10 cellular contexts compared by ENCODE assay signal in the genomic region with DNA sequence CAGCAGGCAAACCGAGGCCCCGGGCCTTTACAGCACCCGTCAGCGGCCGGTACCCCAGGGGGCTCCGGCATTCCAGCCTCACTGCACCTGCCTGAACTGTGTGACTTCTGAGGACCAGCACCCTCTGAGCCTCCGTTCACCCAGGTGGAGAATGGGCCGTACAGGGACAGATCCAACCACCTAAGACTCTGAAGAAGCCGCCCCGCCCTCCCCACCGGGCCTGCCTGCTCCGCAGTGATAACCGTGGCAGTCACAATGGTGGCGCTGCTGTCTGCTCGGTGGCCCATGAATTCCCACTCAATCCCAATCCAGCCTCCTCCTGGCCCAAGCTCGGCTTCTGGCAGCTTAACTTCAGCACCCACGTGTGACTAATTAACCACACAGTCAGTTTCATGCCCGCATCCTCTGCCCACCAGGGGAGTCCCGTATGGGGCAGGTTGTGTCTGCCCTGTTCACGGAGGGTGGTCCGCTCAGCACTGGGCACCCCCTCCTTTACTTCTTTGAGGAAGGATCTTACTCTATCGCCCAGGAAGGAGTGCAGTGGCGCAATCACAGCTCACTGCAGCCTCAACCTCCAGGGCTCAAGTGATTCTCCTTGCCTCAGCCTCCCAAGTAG. TPM values are rescaled to one million over a fixed set of nuclear protein-coding genes. Genes with fewer than 3 reads are reported as not detected.
A peak's percentile ranks its signal among the peaks of the same experiment; 100 is the strongest.
DNase-seq lines count a peak whose midpoint lies in the region; ATAC-seq and TF ChIP-seq lines count a peak whose summit lies in the region.
"Had no signal": no experiment of that assay in that cellular context is flagged by ENCODE, and none has a peak within 500 bp of the region (broad histone marks: within the 10 kb centered on the region; RNA-seq: fewer than 3 reads in every experiment).

No MANE protein-coding gene starts in this region.

- H3K27ac Mint-ChIP-seq in CD14-positive monocyte, result peak overlapping the region in 3 of 7 donors; percentile 6 to 46 (median 30)

- H3K4me3 ChIP-seq in heart right ventricle, result no peak overlapping the region
- H3K4me3 ChIP-seq in KMS-11 (IDR thresholded peaks at IDR 0.05; ENCODE audit: insufficient read depth, low read depth, low read length), result no peak overlapping the region
- H3K4me3 ChIP-seq: lung had no signal

- TF ChIP-seq CTCF in heart right ventricle (IDR thresholded peaks at IDR 0.05), result no peak
- TF ChIP-seq CTCF in KMS-11 (conservative IDR thresholded peaks at IDR 0.05; ENCODE audit: low read depth, low read length), result no peak
- TF ChIP-seq CTCF in CD14-positive monocyte (IDR thresholded peaks at IDR 0.05), result no peak

- peaks cover 28% of the 10 kb centered on the region for H3K79me2 ChIP-seq in KMS-11 (ENCODE audit: insufficient read depth, low read depth)

- no peak for ATAC-seq in left ventricle myocardium superior
- ATAC-seq in heart right ventricle, result no peak
- no peak for ATAC-seq in activated CD4-positive, CD25-positive, alpha-beta regulatory T cell treated with anti-CD3 and anti-CD28 coated beads, Interleukin-2, amount 50 U/mL, for 24 hours
- ATAC-seq: HepG2 had no signal

- H3K36me3 Mint-ChIP-seq in CD14-positive monocyte, result peaks cover 21 to 43% of the 10 kb centered on the region in 2 donors

- H3K9me3 Mint-ChIP-seq in CD14-positive monocyte, result peaks cover 0 to 3% (median 0%) of the 10 kb centered on the region in 7 donors

- intact Hi-C loops in left ventricle myocardium superior (cut with micrococcal nuclease), result no loop called here
- intact Hi-C loops in heart right ventricle (cut with DNase I), result loop anchor here in 2 of 10 donors (5.0 kb wide), 2 partner anchors 37 to 42 kb away; a partner anchor contains a TSS
- intact Hi-C loops in CD14-positive monocyte (cut with micrococcal nuclease), result no loop called here

- peak; percentile 33 for TF ChIP-seq POLR2A in erythroblast (IDR thresholded peaks at IDR 0.05; ENCODE audit: low read length)

- H3K27ac ChIP-seq in heart right ventricle, result no peak overlapping the region
- H3K27ac ChIP-seq in KMS-11, result no peak overlapping the region; the same call in 1 of the 2 replicates

- H2AFZ ChIP-seq in KMS-11 (ENCODE audit: low read depth), result no peak overlapping the region

- 89 to 90% methylated on average over 23 of the region's 23 CpGs for WGBS in heart right ventricle, 2 donors

- DNase-seq in left ventricle myocardium superior, result peak; percentile 22
- DNase-seq in heart right ventricle, result no peak
- peak in 1 of 2 experiments; percentile 56 for DNase-seq in erythroblast (lab: John Stamatoyannopoulos, UW)
- DNase-seq in CD14-positive monocyte (ENCODE audit: low spot score), result no peak
- no peak for DNase-seq in H4 (ENCODE audit: low spot score)
- no peak for DNase-seq in EL

- H3K4me1 ChIP-seq in heart right ventricle (peaks cover 0 to 25% (median 16%) of the 10 kb centered on the region in 9 donors), KMS-11 (ENCODE audit: low read depth, poor library complexity, severe bottlenecking) (peaks cover 27% of the 10 kb centered on the region)

- peak overlapping the region; percentile 39; the same call in 1 of the 2 replicates for H3K4me2 ChIP-seq in KMS-11

- peaks cover 13% of the 10 kb centered on the region for H3K4me1 Mint-ChIP-seq in CD14-positive monocyte

- H3K9ac ChIP-seq in KMS-11, result no peak overlapping the region

- H3K27me3 ChIP-seq in heart right ventricle (no peaks in the 10 kb centered on the region), KMS-11 (ENCODE audit: insufficient read depth, low read depth) (no peaks in the 10 kb centered on the region)

- peaks cover 0 to 56% (median 4%) of the 10 kb centered on the region in 9 donors for H3K36me3 ChIP-seq in heart right ventricle
- no peaks in the 10 kb centered on the region for H3K36me3 ChIP-seq in KMS-11 (ENCODE audit: insufficient read depth)

- H3K4me3 Mint-ChIP-seq in CD14-positive monocyte, result no peak overlapping the region

- H3K27me3 Mint-ChIP-seq in CD14-positive monocyte (ENCODE audit: low read depth in 3 of 3), result peaks cover 5 to 12% (median 10%) of the 10 kb centered on the region in 3 donors

- no peaks in the 10 kb centered on the region for H3K9me3 ChIP-seq in heart right ventricle

- 0 out of 2 replicates have a peak, but pooled peaks cover 5% of the 10 kb centered on the region for H4K20me1 ChIP-seq in KMS-11 (ENCODE audit: insufficient read depth)

RNA-seq across cellular contexts. Expression of a gene that starts 3.4 kb away (rescaled TPM):
- total RNA-seq in left ventricle myocardium superior (20.7 TPM), heart right ventricle (10 to 100 TPM; 12.4 to 29.2 (median 17.9) TPM)
- polyA plus RNA-seq in heart right ventricle (10 to 100 TPM; 20.1 to 38.1 TPM), CD14-positive monocyte (1 to 10 TPM; 2.4 to 3.3 TPM)
- 36.1 and 37.4 TPM in 2 replicates for total RNA-seq in H4 (2014; rRNA removed; shearing (Covaris generic))

RNA-seq across cellular contexts. Expression of a gene that starts 43.8 kb away (rescaled TPM):
- total RNA-seq in left ventricle myocardium superior, result 1,120 TPM
- 1,000 to 10,000 TPM in 2 of 10 donors, 100 to 1,000 TPM in 8; 569 to 1,132 (median 804) TPM for total RNA-seq in heart right ventricle
- 100 to 1,000 TPM; 141 to 382 TPM for polyA plus RNA-seq in heart right ventricle
- 100 to 1,000 TPM; 659 to 731 TPM for polyA plus RNA-seq in CD14-positive monocyte
- total RNA-seq in H4 (2014; rRNA removed; shearing (Covaris generic)), result 42.2 and 49.7 TPM in 2 replicates

RNA-seq across cellular contexts. Expression of a gene that starts 56.4 kb away (rescaled TPM):
- total RNA-seq in left ventricle myocardium superior (59.0 TPM), heart right ventricle (100 to 1,000 TPM in 1 of 10 donors, 10 to 100 TPM in 9; 34.5 to 101 (median 47.7) TPM)
- polyA plus RNA-seq in heart right ventricle (100 to 1,000 TPM; 111 to 125 TPM), CD14-positive monocyte (1 to 10 TPM; 2.6 to 4.9 TPM)
- 45.8 and 64.9 TPM in 2 replicates for total RNA-seq in H4 (2014; rRNA removed; shearing (Covaris generic))

Comparison
In these comparisons a context has a peak if more than half of its experiments do, and no peak if none do; other contexts are left out.
1. RNA of a gene that starts 43.8 kb away (total RNA-seq): 1,120 TPM in left ventricle myocardium superior (single experiment) and 569 to 1,132 TPM in heart right ventricle; 42.2 to 49.7 TPM in H4; every median in the first group is over 10 times any median in the second.